ENCODE assay signal across 15 cellular contexts in the genomic region with DNA sequence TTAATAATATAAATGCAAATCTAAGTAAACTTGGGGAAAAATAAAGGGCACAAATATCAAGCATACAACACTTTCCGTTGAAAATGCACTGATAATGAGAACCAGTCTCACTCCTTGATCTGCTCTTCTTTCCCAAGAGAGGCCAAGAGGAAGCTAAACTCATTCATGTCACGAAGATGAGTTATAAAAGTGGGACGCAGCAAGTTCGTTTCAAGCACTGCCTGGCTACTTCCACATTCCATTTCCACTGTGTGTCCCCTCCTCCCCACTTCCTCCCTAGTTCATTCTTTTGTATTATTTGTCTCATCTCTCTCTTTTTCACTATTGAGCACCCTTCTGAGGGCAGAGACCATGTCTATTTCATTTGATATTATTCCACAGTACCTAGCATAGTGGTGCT.
"Had no signal": no experiment of that assay in that cellular context is flagged by ENCODE, and none has a peak within 500 bp of the region (broad histone marks: within the 10 kb centered on the region; RNA-seq: fewer than 3 reads in every experiment).

No MANE protein-coding gene starts in this region.

- H3K9me3 ChIP-seq: lower lobe of right lung had no signal

- FAIRE-seq: keratinocyte had no signal

- H3K36me3 ChIP-seq: lower lobe of right lung had no signal

- DNase-seq: activated CD4-positive, alpha-beta T cell treated with anti-CD3 and anti-CD28 coated beads, Interleukin-2, amount 50 U/mL, for 1 hour; activated CD4-positive, CD25-positive, alpha-beta regulatory T cell treated with anti-CD3 and anti-CD28 coated beads, Interleukin-2, amount 50 U/mL, for 72 hours; activated CD8-positive, alpha-beta memory T cell treated with anti-CD3 and anti-CD28 coated beads, Interleukin-2, amount 50 U/mL, for 4 hours; activated naive CD4-positive, alpha-beta T cell treated with anti-CD3 and anti-CD28 coated beads, Interleukin-2, amount 10 ng/mL, durations not matched to agents 7 days and 5 days; activated naive CD8-positive, alpha-beta T cell treated with anti-CD3 and anti-CD28 coated beads, Interleukin-2, amount 50 U/mL, for 24 hours; activated T-cell treated with anti-CD3 and anti-CD28 coated beads, Interleukin-2, amount 50 U/mL, for 4 hours; anterior cingulate cortex; caudate nucleus; endodermal cell; hypothalamus; lower lobe of right lung; nucleus accumbens; stimulated activated naive B cell treated with anti-CD40 and anti-IgM and Interleukin-4, amounts not matched to agents 10 μg/mL and 1 μg/mL and 100 μg/mL, for 72 hours; T1000 had no signal

- H3K4me1 ChIP-seq: lower lobe of right lung had no signal

- H3K27ac ChIP-seq: lower lobe of right lung had no signal

- H3K4me3 ChIP-seq: lower lobe of right lung had no signal

- ATAC-seq: activated naive CD8-positive, alpha-beta T cell treated with anti-CD3 and anti-CD28 coated beads, Interleukin-2, amount 50 U/mL, for 24 hours; activated T-cell treated with anti-CD3 and anti-CD28 coated beads, Interleukin-2, amount 50 U/mL, for 4 hours; lower lobe of right lung had no signal
